13 cellular contexts compared by ENCODE assay signal in the genomic region with DNA sequence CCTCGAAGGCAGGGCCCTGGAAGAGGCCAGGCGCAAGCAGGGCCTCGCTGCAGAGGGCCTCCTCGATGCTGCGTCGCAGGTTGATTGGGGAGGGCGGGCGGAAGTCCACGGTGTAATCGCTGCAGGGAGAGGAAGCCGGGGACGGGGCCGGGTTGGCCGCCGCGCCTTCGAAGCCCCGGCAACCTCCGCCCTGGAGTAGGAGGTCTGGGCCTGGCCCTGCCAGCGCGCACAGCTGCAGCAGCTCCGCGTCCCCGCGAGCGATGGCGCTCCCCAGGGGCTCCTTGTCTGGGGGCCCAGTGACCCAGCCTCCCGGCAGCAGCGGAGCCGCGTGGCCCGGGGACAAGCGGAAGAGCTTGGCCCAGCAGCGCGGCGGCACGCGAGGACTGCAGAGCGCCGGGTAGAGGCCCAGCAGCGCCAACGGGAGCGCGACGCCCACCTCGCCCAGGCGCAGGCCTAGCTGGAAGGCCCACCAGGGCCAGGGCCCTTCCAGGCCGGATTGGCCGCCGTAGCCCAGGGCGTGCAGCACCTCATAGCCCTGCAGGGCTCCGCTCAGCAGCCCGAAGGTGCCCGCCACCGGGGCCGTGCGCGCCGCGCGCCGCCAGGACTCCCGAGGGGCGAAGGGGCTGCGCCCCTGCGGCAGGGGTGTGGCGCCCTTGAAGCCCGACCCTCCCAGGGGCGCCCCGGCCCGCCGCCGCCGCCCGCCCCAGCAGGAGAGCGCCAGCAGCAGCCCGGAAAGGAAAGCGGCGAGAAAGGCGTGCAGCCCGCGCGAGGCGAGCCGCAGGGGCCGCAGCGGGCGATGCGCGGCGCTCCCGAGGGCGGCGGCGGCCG. TPM values are rescaled to one million over a fixed set of nuclear protein-coding genes. Genes with fewer than 3 reads are reported as not detected.
DNase-seq lines count a peak whose midpoint lies in the region; ATAC-seq, FAIRE-seq and TF ChIP-seq lines count a peak whose summit lies in the region.
"Had no signal": no experiment of that assay in that cellular context is flagged by ENCODE, and none has a peak within 500 bp of the region (broad histone marks: within the 10 kb centered on the region; RNA-seq: fewer than 3 reads in every experiment).

No MANE protein-coding gene starts in this region.

- H3K9me3 Mint-ChIP-seq in astrocyte (ENCODE audit: unreplicated experiment) = no peaks in the 10 kb centered on the region
- no peaks in the 10 kb centered on the region for H3K9me3 Mint-ChIP-seq in memory B cell
- H3K9me3 Mint-ChIP-seq in neural progenitor cell = no peaks in the 10 kb centered on the region

- ATAC-seq in Right ventricle myocardium superior (ENCODE audit: poor library complexity) = peak; percentile 28
- ATAC-seq in memory B cell (ENCODE audit: low read depth) = peak; percentile 50
- ATAC-seq in upper lobe of right lung = peak; percentile 9
- no peak for ATAC-seq in HG03095 (IDR thresholded peaks at IDR 0.05; ENCODE audit: unreplicated experiment)

- no peak overlapping the region for H3K4me3 ChIP-seq in astrocyte (ENCODE audit: insufficient read depth, low read depth, low read length)
- peak overlapping the region; percentile 21 for H3K4me3 ChIP-seq in upper lobe of right lung
- H3K4me3 ChIP-seq in neural progenitor cell = no peak overlapping the region

- H3K27me3 Mint-ChIP-seq in astrocyte (ENCODE audit: low read depth, unreplicated experiment) (peaks cover 66% of the 10 kb centered on the region), memory B cell (peaks cover 21% of the 10 kb centered on the region), neural progenitor cell (ENCODE audit: insufficient read depth, low read depth) (peaks cover 22% of the 10 kb centered on the region)

- FAIRE-seq in astrocyte (lab: Jason Lieb, UNC) = no peak

- intact Hi-C loops in Right ventricle myocardium superior (cut with DNase I) (no loop called here), cardiac septum (cut with DNase I) (loop anchor here (1.0 kb wide), 1 partner anchor 36 kb away; no protein-coding TSS in a partner anchor), upper lobe of right lung (cut with DNase I) (no loop called here)

- H3K27ac ChIP-seq in astrocyte (ENCODE audit: low read depth, low read length) = no peak overlapping the region
- no peak overlapping the region for H3K27ac ChIP-seq in upper lobe of right lung
- no peak overlapping the region for H3K27ac ChIP-seq in neural progenitor cell

- H3K27me3 ChIP-seq in astrocyte (ENCODE audit: insufficient read depth, low read length) = peaks cover 63% of the 10 kb centered on the region
- H3K27me3 ChIP-seq in upper lobe of right lung = peaks cover 47% of the 10 kb centered on the region
- peaks cover 93% of the 10 kb centered on the region for H3K27me3 ChIP-seq in neural progenitor cell

- H3K79me2 ChIP-seq in astrocyte (ENCODE audit: insufficient read depth, low read length) = no peaks in the 10 kb centered on the region
- no peaks in the 10 kb centered on the region for H3K79me2 ChIP-seq in neural progenitor cell (ENCODE audit: low read depth)

- H3K4me2 ChIP-seq in astrocyte (ENCODE audit: low read length) (peak overlapping the region; percentile 22), neural progenitor cell (no peak overlapping the region)

- no peaks in the 10 kb centered on the region for H3K4me1 ChIP-seq in astrocyte (ENCODE audit: insufficient read depth, low read length)
- peaks cover 5% of the 10 kb centered on the region for H3K4me1 ChIP-seq in upper lobe of right lung
- peaks cover 5% of the 10 kb centered on the region for H3K4me1 ChIP-seq in neural progenitor cell

- H3K9ac ChIP-seq in astrocyte (ENCODE audit: low read length) = no peak overlapping the region
- H3K9ac ChIP-seq in neural progenitor cell = no peak overlapping the region

- H2AFZ ChIP-seq in astrocyte (ENCODE audit: low read depth, low read length) (peak overlapping the region; percentile 18), neural progenitor cell (replicated peaks) (no peak overlapping the region)

- TF ChIP-seq CTCF in astrocyte (IDR thresholded peaks at IDR 0.05; ENCODE audit: insufficient read depth, low read depth, low read length) = no peak
- TF ChIP-seq CTCF in upper lobe of right lung (IDR thresholded peaks at IDR 0.05) = no peak
- no peak for TF ChIP-seq CTCF in neural progenitor cell (IDR thresholded peaks at IDR 0.05)

- H3K4me3 Mint-ChIP-seq in astrocyte (ENCODE audit: unreplicated experiment) (no peak overlapping the region), memory B cell (peak overlapping the region; percentile 45), neural progenitor cell (no peak overlapping the region)

- no peak overlapping the region for H3K27ac Mint-ChIP-seq in astrocyte (ENCODE audit: unreplicated experiment)
- H3K27ac Mint-ChIP-seq in memory B cell = no peak overlapping the region
- no peak overlapping the region for H3K27ac Mint-ChIP-seq in neural progenitor cell

- no peaks in the 10 kb centered on the region for H3K9me3 ChIP-seq in astrocyte (ENCODE audit: insufficient read depth, low read depth, low read length)
- no peaks in the 10 kb centered on the region for H3K9me3 ChIP-seq in upper lobe of right lung
- H3K9me3 ChIP-seq in neural progenitor cell (ENCODE audit: low read depth) = no peaks in the 10 kb centered on the region

- H3F3A ChIP-seq in neural progenitor cell (ENCODE audit: low read depth) = no peaks in the 10 kb centered on the region

- H3K36me3 ChIP-seq in astrocyte (ENCODE audit: insufficient read depth, low read length) = no peaks in the 10 kb centered on the region
- H3K36me3 ChIP-seq in upper lobe of right lung = no peaks in the 10 kb centered on the region
- no peaks in the 10 kb centered on the region for H3K36me3 ChIP-seq in neural progenitor cell

- H3K4me1 Mint-ChIP-seq in astrocyte (ENCODE audit: low read depth, unreplicated experiment) (no peaks in the 10 kb centered on the region), memory B cell (no peaks in the 10 kb centered on the region), neural progenitor cell (peaks cover 27% of the 10 kb centered on the region)

- H4K20me1 ChIP-seq in astrocyte (ENCODE audit: insufficient read depth, low read length) = no peaks in the 10 kb centered on the region
- H4K20me1 ChIP-seq in neural progenitor cell (ENCODE audit: low read depth) = no peaks in the 10 kb centered on the region

- DNase-seq in Right ventricle myocardium superior = no peak
- no peak for DNase-seq in cardiac septum (ENCODE audit: low spot score)
- no peak for DNase-seq in astrocyte (ENCODE audit: low read depth)
- DNase-seq in memory B cell (ENCODE audit: low spot score in 2 of 2) = no peak
- DNase-seq in upper lobe of right lung = peak; percentile 64
- DNase-seq in neural progenitor cell (ENCODE audit: low spot score) = no peak
- DNase-seq in NCI-H345 (lab: John Stamatoyannopoulos, UW) = no peak
- DNase-seq: COR-L47; effector CD4-positive, alpha-beta T cell; kidney glomerular epithelial cell; NCI-H1048; SIG-M5 had no signal

- peaks cover 2% of the 10 kb centered on the region for H3K36me3 Mint-ChIP-seq in astrocyte (ENCODE audit: low read depth, unreplicated experiment)
- H3K36me3 Mint-ChIP-seq in memory B cell = no peaks in the 10 kb centered on the region
- H3K36me3 Mint-ChIP-seq in neural progenitor cell = no peaks in the 10 kb centered on the region

RNA-seq across cellular contexts. Expression of a gene that starts 7.8 kb away (rescaled TPM):
- 30.3 TPM for total RNA-seq in Right ventricle myocardium superior
- total RNA-seq in cardiac septum = 35.1 TPM
- 37.3 and 40.2 TPM in 2 replicates for total RNA-seq in astrocyte
- total RNA-seq in upper lobe of right lung = 28.3 TPM
- 33.4 and 33.5 TPM in 2 replicates for total RNA-seq in neural progenitor cell (ENCODE audit: low replicate concordance)

RNA-seq across cellular contexts. Expression of a gene that starts 10.0 kb away (rescaled TPM):
- total RNA-seq in Right ventricle myocardium superior = 1.2 TPM
- 2.4 TPM for total RNA-seq in cardiac septum
- total RNA-seq in astrocyte = 0.62 and 0.93 TPM in 2 replicates
- total RNA-seq in upper lobe of right lung = 0.26 TPM
- total RNA-seq in neural progenitor cell (ENCODE audit: low replicate concordance) = 0.68 TPM in 1 of 2 replicates, not detected in the other

RNA-seq across cellular contexts. Expression of a gene that starts 58.3 kb away (rescaled TPM):
- total RNA-seq in Right ventricle myocardium superior (20.0 TPM), cardiac septum (22.2 TPM), astrocyte (43.9 and 44.7 TPM in 2 replicates), upper lobe of right lung (59.8 TPM), neural progenitor cell (ENCODE audit: low replicate concordance) (17.0 and 30.8 TPM in 2 replicates)
